1 cellular context compared by ENCODE assay signal in the genomic region with DNA sequence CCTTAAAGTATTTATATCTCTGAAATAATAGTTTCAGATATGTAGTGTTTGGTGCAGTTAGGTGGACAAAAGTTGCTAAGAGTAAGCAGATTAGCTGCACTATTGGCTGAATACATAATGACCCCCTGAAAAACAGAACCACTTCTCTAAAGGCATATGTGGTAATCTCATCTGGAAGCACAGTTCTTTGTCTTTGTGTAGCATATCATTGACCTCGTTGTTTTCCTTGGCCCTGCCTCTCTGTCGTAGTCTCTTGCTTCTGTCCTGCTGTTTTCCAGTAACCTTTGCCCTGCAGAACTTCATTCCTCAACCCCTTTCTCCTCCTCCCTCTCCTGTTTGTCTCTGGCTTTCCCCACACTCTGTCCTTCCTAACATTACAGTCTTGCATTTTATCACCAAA.
TF ChIP-seq lines count a peak whose summit lies in the region.

No MANE protein-coding gene starts in this region.

TF ChIP-seq in HepG2, 621 proteins besides CTCF, POLR2A, EP300 and RAD21 (continued from another document):
- TF ChIP-seq, protein P1, sequence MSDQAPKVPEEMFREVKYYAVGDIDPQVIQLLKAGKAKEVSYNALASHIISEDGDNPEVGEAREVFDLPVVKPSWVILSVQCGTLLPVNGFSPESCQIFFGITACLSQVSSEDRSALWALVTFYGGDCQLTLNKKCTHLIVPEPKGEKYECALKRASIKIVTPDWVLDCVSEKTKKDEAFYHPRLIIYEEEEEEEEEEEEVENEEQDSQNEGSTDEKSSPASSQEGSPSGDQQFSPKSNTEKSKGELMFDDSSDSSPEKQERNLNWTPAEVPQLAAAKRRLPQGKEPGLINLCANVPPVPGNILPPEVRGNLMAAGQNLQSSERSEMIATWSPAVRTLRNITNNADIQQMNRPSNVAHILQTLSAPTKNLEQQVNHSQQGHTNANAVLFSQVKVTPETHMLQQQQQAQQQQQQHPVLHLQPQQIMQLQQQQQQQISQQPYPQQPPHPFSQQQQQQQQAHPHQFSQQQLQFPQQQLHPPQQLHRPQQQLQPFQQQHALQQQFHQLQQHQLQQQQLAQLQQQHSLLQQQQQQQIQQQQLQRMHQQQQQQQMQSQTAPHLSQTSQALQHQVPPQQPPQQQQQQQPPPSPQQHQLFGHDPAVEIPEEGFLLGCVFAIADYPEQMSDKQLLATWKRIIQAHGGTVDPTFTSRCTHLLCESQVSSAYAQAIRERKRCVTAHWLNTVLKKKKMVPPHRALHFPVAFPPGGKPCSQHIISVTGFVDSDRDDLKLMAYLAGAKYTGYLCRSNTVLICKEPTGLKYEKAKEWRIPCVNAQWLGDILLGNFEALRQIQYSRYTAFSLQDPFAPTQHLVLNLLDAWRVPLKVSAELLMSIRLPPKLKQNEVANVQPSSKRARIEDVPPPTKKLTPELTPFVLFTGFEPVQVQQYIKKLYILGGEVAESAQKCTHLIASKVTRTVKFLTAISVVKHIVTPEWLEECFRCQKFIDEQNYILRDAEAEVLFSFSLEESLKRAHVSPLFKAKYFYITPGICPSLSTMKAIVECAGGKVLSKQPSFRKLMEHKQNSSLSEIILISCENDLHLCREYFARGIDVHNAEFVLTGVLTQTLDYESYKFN (CRISPR knock-in tag; conservative IDR thresholded peaks at IDR 0.05): peak; percentile 58
- TF ChIP-seq CCDC6 (CRISPR knock-in tag; IDR thresholded peaks at IDR 0.05) (no peak), ARNTL (CRISPR knock-in tag; IDR thresholded peaks at IDR 0.05) (no peak), ZNF180 (CRISPR knock-in tag; IDR thresholded peaks at IDR 0.05; ENCODE audit: borderline replicate concordance, low read depth) (no peak), ZNF256 (CRISPR knock-in tag; conservative IDR thresholded peaks at IDR 0.05) (no peak), NR2F6 (IDR thresholded peaks at IDR 0.05) (peak; percentile 58), NR2F6 (CRISPR knock-in tag; IDR thresholded peaks at IDR 0.05) (peak; percentile 79), NFE2L1 (CRISPR knock-in tag; IDR thresholded peaks at IDR 0.05; ENCODE audit: borderline replicate concordance) (no peak), THAP11 (CRISPR knock-in tag; IDR thresholded peaks at IDR 0.05) (0 out of 2 replicates have a peak, but pooled peaks have one; percentile 13), RBM39 (IDR thresholded peaks at IDR 0.05; ENCODE audit: low read depth, low read length, poor library complexity, severe bottlenecking) (no peak), ATF1 (CRISPR knock-in tag; IDR thresholded peaks at IDR 0.05) (no peak), FOXP1 (IDR thresholded peaks at IDR 0.05) (no peak), FOXP1 (CRISPR knock-in tag; IDR thresholded peaks at IDR 0.05) (peak; percentile 39; the same call in 1 of the 2 replicates), DMAP1 (CRISPR knock-in tag; IDR thresholded peaks at IDR 0.05) (peak; percentile 29; the same call in 1 of the 2 replicates), SRY (CRISPR knock-in tag; IDR thresholded peaks at IDR 0.05) (no peak), CBX1 (IDR thresholded peaks at IDR 0.05; ENCODE audit: low read depth) (no peak), SOX5 (CRISPR knock-in tag; IDR thresholded peaks at IDR 0.05; ENCODE audit: borderline replicate concordance) (peak; percentile 72; the same call in 1 of the 2 replicates), ZNF607 (CRISPR knock-in tag; IDR thresholded peaks at IDR 0.05; ENCODE audit: borderline replicate concordance) (no peak), HDAC2 (CRISPR knock-in tag; IDR thresholded peaks at IDR 0.05) (0 out of 2 replicates have a peak, but pooled peaks have one; percentile 21), HDAC1 (CRISPR knock-in tag; IDR thresholded peaks at IDR 0.05) (no peak)
- TF ChIP-seq, protein P2, sequence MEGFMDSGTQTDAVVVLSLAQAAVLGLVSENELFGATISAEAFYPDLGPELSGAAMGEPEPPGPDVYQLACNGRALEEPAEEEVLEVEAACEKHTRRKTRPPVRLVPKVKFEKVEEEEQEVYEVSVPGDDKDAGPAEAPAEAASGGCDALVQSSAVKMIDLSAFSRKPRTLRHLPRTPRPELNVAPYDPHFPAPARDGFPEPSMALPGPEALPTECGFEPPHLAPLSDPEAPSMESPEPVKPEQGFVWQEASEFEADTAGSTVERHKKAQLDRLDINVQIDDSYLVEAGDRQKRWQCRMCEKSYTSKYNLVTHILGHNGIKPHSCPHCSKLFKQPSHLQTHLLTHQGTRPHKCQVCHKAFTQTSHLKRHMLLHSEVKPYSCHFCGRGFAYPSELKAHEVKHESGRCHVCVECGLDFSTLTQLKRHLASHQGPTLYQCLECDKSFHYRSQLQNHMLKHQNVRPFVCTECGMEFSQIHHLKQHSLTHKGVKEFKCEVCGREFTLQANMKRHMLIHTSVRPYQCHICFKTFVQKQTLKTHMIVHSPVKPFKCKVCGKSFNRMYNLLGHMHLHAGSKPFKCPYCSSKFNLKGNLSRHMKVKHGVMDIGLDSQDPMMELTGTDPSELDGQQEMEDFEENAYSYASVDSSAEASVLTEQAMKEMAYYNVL (CRISPR knock-in tag; IDR thresholded peaks at IDR 0.05; ENCODE audit: borderline replicate concordance): peak; percentile 93
- TF ChIP-seq, protein P3, sequence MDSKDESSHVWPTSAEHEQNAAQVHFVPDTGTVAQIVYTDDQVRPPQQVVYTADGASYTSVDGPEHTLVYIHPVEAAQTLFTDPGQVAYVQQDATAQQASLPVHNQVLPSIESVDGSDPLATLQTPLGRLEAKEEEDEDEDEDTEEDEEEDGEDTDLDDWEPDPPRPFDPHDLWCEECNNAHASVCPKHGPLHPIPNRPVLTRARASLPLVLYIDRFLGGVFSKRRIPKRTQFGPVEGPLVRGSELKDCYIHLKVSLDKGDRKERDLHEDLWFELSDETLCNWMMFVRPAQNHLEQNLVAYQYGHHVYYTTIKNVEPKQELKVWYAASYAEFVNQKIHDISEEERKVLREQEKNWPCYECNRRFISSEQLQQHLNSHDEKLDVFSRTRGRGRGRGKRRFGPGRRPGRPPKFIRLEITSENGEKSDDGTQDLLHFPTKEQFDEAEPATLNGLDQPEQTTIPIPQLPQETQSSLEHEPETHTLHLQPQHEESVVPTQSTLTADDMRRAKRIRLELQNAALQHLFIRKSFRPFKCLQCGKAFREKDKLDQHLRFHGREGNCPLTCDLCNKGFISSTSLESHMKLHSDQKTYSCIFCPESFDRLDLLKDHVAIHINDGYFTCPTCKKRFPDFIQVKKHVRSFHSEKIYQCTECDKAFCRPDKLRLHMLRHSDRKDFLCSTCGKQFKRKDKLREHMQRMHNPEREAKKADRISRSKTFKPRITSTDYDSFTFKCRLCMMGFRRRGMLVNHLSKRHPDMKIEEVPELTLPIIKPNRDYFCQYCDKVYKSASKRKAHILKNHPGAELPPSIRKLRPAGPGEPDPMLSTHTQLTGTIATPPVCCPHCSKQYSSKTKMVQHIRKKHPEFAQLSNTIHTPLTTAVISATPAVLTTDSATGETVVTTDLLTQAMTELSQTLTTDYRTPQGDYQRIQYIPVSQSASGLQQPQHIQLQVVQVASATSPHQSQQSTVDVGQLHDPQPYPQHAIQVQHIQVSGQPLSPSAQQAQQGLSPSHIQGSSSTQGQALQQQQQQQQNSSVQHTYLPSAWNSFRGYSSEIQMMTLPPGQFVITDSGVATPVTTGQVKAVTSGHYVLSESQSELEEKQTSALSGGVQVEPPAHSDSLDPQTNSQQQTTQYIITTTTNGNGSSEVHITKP (CRISPR knock-in tag; IDR thresholded peaks at IDR 0.05; ENCODE audit: low read depth): no peak
- TF ChIP-seq, protein P4, sequence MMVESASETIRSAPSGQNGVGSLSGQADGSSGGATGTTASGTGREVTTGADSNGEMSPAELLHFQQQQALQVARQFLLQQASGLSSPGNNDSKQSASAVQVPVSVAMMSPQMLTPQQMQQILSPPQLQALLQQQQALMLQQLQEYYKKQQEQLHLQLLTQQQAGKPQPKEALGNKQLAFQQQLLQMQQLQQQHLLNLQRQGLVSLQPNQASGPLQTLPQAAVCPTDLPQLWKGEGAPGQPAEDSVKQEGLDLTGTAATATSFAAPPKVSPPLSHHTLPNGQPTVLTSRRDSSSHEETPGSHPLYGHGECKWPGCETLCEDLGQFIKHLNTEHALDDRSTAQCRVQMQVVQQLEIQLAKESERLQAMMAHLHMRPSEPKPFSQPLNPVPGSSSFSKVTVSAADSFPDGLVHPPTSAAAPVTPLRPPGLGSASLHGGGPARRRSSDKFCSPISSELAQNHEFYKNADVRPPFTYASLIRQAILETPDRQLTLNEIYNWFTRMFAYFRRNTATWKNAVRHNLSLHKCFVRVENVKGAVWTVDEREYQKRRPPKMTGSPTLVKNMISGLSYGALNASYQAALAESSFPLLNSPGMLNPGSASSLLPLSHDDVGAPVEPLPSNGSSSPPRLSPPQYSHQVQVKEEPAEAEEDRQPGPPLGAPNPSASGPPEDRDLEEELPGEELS (CRISPR knock-in tag; IDR thresholded peaks at IDR 0.05): peak; percentile 38; the same call in 1 of the 2 replicates
